ENCODE assay signal across 8 cellular contexts in genomic region chr7:105269397-105269796, GRCh38.
DNase-seq lines count a peak whose midpoint lies in the region; TF ChIP-seq lines count a peak whose summit lies in the region.

No MANE protein-coding gene starts in this region.

- H3K4me3 ChIP-seq in Jurkat, Clone E6-1 (ENCODE audit: low read length): peak overlapping the region; percentile 60
- H3K4me3 ChIP-seq in mammary epithelial cell (replicated peaks in 1 of 3; ENCODE audit: insufficient read depth in 1 of 3, low read depth in 2 of 3, low read length in 3 of 3): peak overlapping the region; percentile 67 to 79 (median 69)
- no peak overlapping the region for H3K4me3 ChIP-seq in mesodermal cell (ENCODE audit: extremely low read depth, insufficient read depth, low read length, poor library complexity, severe bottlenecking)

- H4K20me1 ChIP-seq in mammary epithelial cell (ENCODE audit: insufficient read depth, low read length): no peaks in the 10 kb centered on the region

- H3K27me3 ChIP-seq in mammary epithelial cell (ENCODE audit: insufficient read depth, low read length): no peaks in the 10 kb centered on the region

- peak overlapping the region; percentile 88 for H3K4me3 Mint-ChIP-seq in activated naive CD4-positive, alpha-beta T cell treated with anti-CD3 and anti-CD28 coated beads, Interleukin-2, amount 50 U/mL, for 24 hours

- H3K9ac ChIP-seq in mammary epithelial cell (ENCODE audit: insufficient read depth, low read length): peak overlapping the region; percentile 87

- H3K4me1 ChIP-seq in mammary epithelial cell (ENCODE audit: insufficient read depth, low read length) (no peaks in the 10 kb centered on the region), mesodermal cell (ENCODE audit: control insufficient read depth, insufficient read depth, low read length, poor library complexity, severe bottlenecking) (peaks cover 18% of the 10 kb centered on the region)

- H3K36me3 ChIP-seq in mammary epithelial cell (ENCODE audit: insufficient read depth, low read length) (no peaks in the 10 kb centered on the region), mesodermal cell (ENCODE audit: control insufficient read depth, insufficient read depth, low read length) (no peaks in the 10 kb centered on the region)

- CTCF ChIA-PET in mammary epithelial cell (lab: Charles Lee; ENCODE audit: low non-redundant PET): no interaction called here

- TSS peak; percentile 38 for BruUV-seq in mammary epithelial cell (replicated peaks; lab: Mats Ljungman, UMichigan)

- H2AFZ ChIP-seq in mammary epithelial cell (ENCODE audit: low read depth, low read length): peak overlapping the region; percentile 59

- H3K9me3 ChIP-seq in mammary epithelial cell (replicated peaks; ENCODE audit: insufficient read depth, low read length) (no peaks in the 10 kb centered on the region), mesodermal cell (ENCODE audit: control insufficient read depth, low read length) (no peaks in the 10 kb centered on the region)

- dilution Hi-C loops in mammary epithelial cell (cut with HindIII; ENCODE audit: low sequenced_read_pairs): no loop called here

- H3K4me2 ChIP-seq in mammary epithelial cell (ENCODE audit: insufficient read depth, low read depth, low read length): peak overlapping the region; percentile 97

- no peak for TF ChIP-seq CTCF in mammary epithelial cell (conservative IDR thresholded peaks at IDR 0.05 in 1 of 2, IDR thresholded peaks at IDR 0.05 in 1 of 2; ENCODE audit: extremely low read depth in 1 of 2, insufficient read depth in 1 of 2, low read depth in 1 of 2, low read length in 2 of 2)

- H3K27ac ChIP-seq in mammary epithelial cell (ENCODE audit: insufficient read depth, low read depth, low read length): peak overlapping the region; percentile 94
- H3K27ac ChIP-seq in mesodermal cell (ENCODE audit: low read depth, low read length, severe bottlenecking): peak overlapping the region; percentile 52

- H3K27ac Mint-ChIP-seq in activated naive CD4-positive, alpha-beta T cell treated with anti-CD3 and anti-CD28 coated beads, Interleukin-2, amount 50 U/mL, for 24 hours: peak overlapping the region; percentile 96

- no peaks in the 10 kb centered on the region for H3K9me3 Mint-ChIP-seq in activated naive CD4-positive, alpha-beta T cell treated with anti-CD3 and anti-CD28 coated beads, Interleukin-2, amount 50 U/mL, for 24 hours

- peaks cover 87% of the 10 kb centered on the region for H3K4me1 Mint-ChIP-seq in activated naive CD4-positive, alpha-beta T cell treated with anti-CD3 and anti-CD28 coated beads, Interleukin-2, amount 50 U/mL, for 24 hours

- intact Hi-C loops in mammary epithelial cell (cut with micrococcal nuclease): loop anchor here (1.0 to 5.0 kb wide), 4 partner anchors 8 to 117 kb away; no protein-coding TSS in a partner anchor

- peaks cover 92% of the 10 kb centered on the region for H3K79me2 ChIP-seq in mammary epithelial cell (ENCODE audit: insufficient read depth, low read length)

- no peaks in the 10 kb centered on the region for H3K36me3 Mint-ChIP-seq in activated naive CD4-positive, alpha-beta T cell treated with anti-CD3 and anti-CD28 coated beads, Interleukin-2, amount 50 U/mL, for 24 hours

- DNase-seq in activated naive CD4-positive, alpha-beta T cell treated with anti-CD3 and anti-CD28 coated beads, Interleukin-2, amount 50 U/mL, for 16 hours: no peak
- no peak for DNase-seq in Jurkat, Clone E6-1 (ENCODE audit: low read depth, low spot score)
- DNase-seq in mammary epithelial cell (no peak), KG1 (lab: John Stamatoyannopoulos, UW) (no peak), NCI-H2107 (lab: John Stamatoyannopoulos, UW) (no peak), NCI-H1436 (lab: John Stamatoyannopoulos, UW) (no peak)

- in situ Hi-C loops in mammary epithelial cell (cut with MboI; ENCODE audit: low sequenced_read_pairs in 2 of 2): no loop called here

- WGBS in mammary epithelial cell (ENCODE audit: low coverage, missing lambda C conversion rate): 0% methylated on average over 3 of the region's 3 CpGs
- no CpG with 5 or more reads among the region's 3 CpGs for WGBS in mesodermal cell (ENCODE audit: insufficient coverage in 2 of 2), 2 experiments

- H3K27me3 Mint-ChIP-seq in activated naive CD4-positive, alpha-beta T cell treated with anti-CD3 and anti-CD28 coated beads, Interleukin-2, amount 50 U/mL, for 24 hours: no peaks in the 10 kb centered on the region
